ENCODE assay signal across 14 cellular contexts in genomic region chr12:50387487-50387886, GRCh38. TPM values are rescaled to one million over a fixed set of nuclear protein-coding genes. Genes with fewer than 3 reads are reported as not detected.
DNase-seq lines count a peak whose midpoint lies in the region; ATAC-seq and TF ChIP-seq lines count a peak whose summit lies in the region.
"Had no signal": no experiment of that assay in that cellular context is flagged by ENCODE, and none has a peak within 500 bp of the region (broad histone marks: within the 10 kb centered on the region; RNA-seq: fewer than 3 reads in every experiment).

No MANE protein-coding gene starts in this region.

- peaks cover 25% of the 10 kb centered on the region for H3K4me1 Mint-ChIP-seq in chondrocyte (ENCODE audit: low read depth)
- no peaks in the 10 kb centered on the region for H3K4me1 Mint-ChIP-seq in natural killer cell treated with Interleukin-12 subunit alpha and Interleukin-12 subunit beta and Interleukin-15 and Interleukin-18, amount 100 ng/mL, for 72 hours (ENCODE audit: low read depth in 2 of 2)
- H3K4me1 Mint-ChIP-seq: CD8-positive, alpha-beta memory T cell; central memory CD8-positive, alpha-beta T cell had no signal

- TF ChIP-seq POLR2A in IMR-90 (IDR thresholded peaks at IDR 0.05; ENCODE audit: low read depth, low read length) = no peak

- H3K4me3 ChIP-seq in IMR-90 (ENCODE audit: insufficient read depth, low read depth, low read length) (no peak overlapping the region), mesendoderm (ENCODE audit: low read length) (no peak overlapping the region)
- H3K4me3 ChIP-seq: lower lobe of right lung had no signal

- POLR2A ChIA-PET in IMR-90 (lab: Charles Lee; ENCODE audit: unreplicated experiment) = no interaction called here

- no TSS peak for BruUV-seq in IMR-90 (replicated peaks; lab: Mats Ljungman, UMichigan)

- H3K27me3 Mint-ChIP-seq in chondrocyte (ENCODE audit: low read depth) = no peaks in the 10 kb centered on the region
- H3K27me3 Mint-ChIP-seq in natural killer cell treated with Interleukin-12 subunit alpha and Interleukin-12 subunit beta and Interleukin-15 and Interleukin-18, amount 100 ng/mL, for 72 hours = no peaks in the 10 kb centered on the region
- H3K27me3 Mint-ChIP-seq: CD8-positive, alpha-beta memory T cell; central memory CD8-positive, alpha-beta T cell had no signal

- no peak overlapping the region for H2AK9ac ChIP-seq in IMR-90 (replicated peaks; ENCODE audit: low read depth, low read length, poor library complexity)

- peaks cover 6% of the 10 kb centered on the region; the same call in 1 of the 2 replicates for H3K9me1 ChIP-seq in IMR-90 (ENCODE audit: insufficient read depth, low read length)

- H3K36me3 Mint-ChIP-seq in chondrocyte (ENCODE audit: low read depth) = no peaks in the 10 kb centered on the region
- H3K36me3 Mint-ChIP-seq in natural killer cell treated with Interleukin-12 subunit alpha and Interleukin-12 subunit beta and Interleukin-15 and Interleukin-18, amount 100 ng/mL, for 72 hours = no peaks in the 10 kb centered on the region
- H3K36me3 Mint-ChIP-seq: CD8-positive, alpha-beta memory T cell had no signal

- H2AFZ ChIP-seq in IMR-90 (replicated peaks; ENCODE audit: low read length, poor library complexity) = peak overlapping the region; percentile 28

- peaks cover 2% of the 10 kb centered on the region for H3K9me3 Mint-ChIP-seq in chondrocyte (ENCODE audit: low read depth)
- no peaks in the 10 kb centered on the region for H3K9me3 Mint-ChIP-seq in natural killer cell treated with Interleukin-12 subunit alpha and Interleukin-12 subunit beta and Interleukin-15 and Interleukin-18, amount 100 ng/mL, for 72 hours
- H3K9me3 Mint-ChIP-seq: CD8-positive, alpha-beta memory T cell; central memory CD8-positive, alpha-beta T cell had no signal

- H3K23ac ChIP-seq in IMR-90 (ENCODE audit: low read depth, low read length) (no peak overlapping the region), mesendoderm (ENCODE audit: low read length) (no peak overlapping the region)

- no peak overlapping the region for H4K91ac ChIP-seq in IMR-90 (ENCODE audit: insufficient read depth, low read depth, low read length)

- H4K20me1 ChIP-seq in IMR-90 (ENCODE audit: insufficient read depth, low read length) = no peaks in the 10 kb centered on the region

- H2AK5ac ChIP-seq in IMR-90 (ENCODE audit: low read depth, low read length) (no peak overlapping the region), mesendoderm (ENCODE audit: low read length) (no peak overlapping the region)

- no peak for TF ChIP-seq RAD21 in IMR-90 (IDR thresholded peaks at IDR 0.05; ENCODE audit: low read length)

- H3K4me2 ChIP-seq in IMR-90 (ENCODE audit: low read depth, low read length) (peak overlapping the region; percentile 69), mesendoderm (ENCODE audit: low read length) (no peak overlapping the region)

- no peak overlapping the region for H3K9ac ChIP-seq in IMR-90 (ENCODE audit: low read depth, low read length)
- no peak overlapping the region for H3K9ac ChIP-seq in mesendoderm (ENCODE audit: low read length)

- H3K27ac Mint-ChIP-seq in chondrocyte (ENCODE audit: unreplicated experiment) = no peak overlapping the region
- no peak overlapping the region for H3K27ac Mint-ChIP-seq in natural killer cell treated with Interleukin-12 subunit alpha and Interleukin-12 subunit beta and Interleukin-15 and Interleukin-18, amount 100 ng/mL, for 72 hours
- H3K27ac Mint-ChIP-seq: CD8-positive, alpha-beta memory T cell had no signal

- H2BK5ac ChIP-seq in IMR-90 (ENCODE audit: low read depth, low read length, poor library complexity, severe bottlenecking) (no peak overlapping the region), mesendoderm (ENCODE audit: low read length) (no peak overlapping the region)

- TF ChIP-seq CTCF in IMR-90 (conservative IDR thresholded peaks at IDR 0.05; ENCODE audit: low read depth, low read length) (no peak), chondrocyte (IDR thresholded peaks at IDR 0.05) (no peak)

- H2BK120ac ChIP-seq in IMR-90 (ENCODE audit: low read depth, low read length) = peak overlapping the region; percentile 50; the same call in 1 of the 2 replicates
- H2BK120ac ChIP-seq in mesendoderm (ENCODE audit: low read depth, low read length) = no peak overlapping the region

- H3K36me3 ChIP-seq in IMR-90 (ENCODE audit: control insufficient read depth, insufficient read depth, low read length) = no peaks in the 10 kb centered on the region
- H3K36me3 ChIP-seq in mesendoderm (ENCODE audit: control insufficient read depth, insufficient read depth, low read length) = no peaks in the 10 kb centered on the region
- H3K36me3 ChIP-seq: lower lobe of right lung had no signal

- dilution Hi-C loops in IMR-90 (cut with HindIII; ENCODE audit: low sequenced_read_pairs, unreplicated experiment) = no loop called here

- WGBS in IMR-90 (ENCODE audit: extremely low coverage in 2 of 2, insufficient read length in 1 of 2), 2 experiments = no CpG with 5 or more reads among the region's 5 CpGs
- WGBS in mesendoderm (ENCODE audit: extremely low coverage, insufficient coverage, low lambda C conversion rate) = no CpG with 5 or more reads among the region's 5 CpGs

- in situ Hi-C loops in IMR-90 (cut with MboI; ENCODE audit: low sequenced_read_pairs) = no loop called here

- H3K4ac ChIP-seq in IMR-90 (ENCODE audit: low read depth, low read length) (no peak overlapping the region), mesendoderm (ENCODE audit: low read depth, low read length) (no peak overlapping the region)

- no peak overlapping the region; the same call in 2 of the 3 replicates for H2BK15ac ChIP-seq in IMR-90 (ENCODE audit: low read depth, low read length)
- H2BK15ac ChIP-seq in mesendoderm (replicated peaks; ENCODE audit: low read depth) = no peak overlapping the region

- intact Hi-C loops in IMR-90 (cut with micrococcal nuclease) = no loop called here

- peak overlapping the region; percentile 66; the same call in 1 of the 2 replicates for H3K14ac ChIP-seq in IMR-90 (replicated peaks; ENCODE audit: low read depth, low read length)

- peak overlapping the region in 1 of 2 experiments; percentile 3; a peak in 1 of 4 replicates for H4K8ac ChIP-seq in IMR-90 (ENCODE audit: low read depth in 2 of 2, low read length in 2 of 2)
- H4K8ac ChIP-seq in mesendoderm (ENCODE audit: low read depth, low read length) = no peak overlapping the region

- CTCF ChIA-PET in IMR-90 (lab: Yijun Ruan, JAX) = interaction anchor here (0.6 kb wide), 1 partner anchor 247 kb away, joined by 6 read pairs; no protein-coding TSS in a partner anchor

- no peak overlapping the region for H2BK20ac ChIP-seq in IMR-90 (ENCODE audit: low read depth, low read length)

- H3K56ac ChIP-seq in IMR-90 (ENCODE audit: extremely low read depth, insufficient read depth, low read length) (no peak overlapping the region), mesendoderm (ENCODE audit: low read length) (peak overlapping the region; percentile 30)

- H3K79me1 ChIP-seq in IMR-90 (ENCODE audit: low read depth in 1 of 2, low read length in 2 of 2) = no peaks in the 10 kb centered on the region
- H3K79me1 ChIP-seq in mesendoderm (ENCODE audit: low read length) = no peaks in the 10 kb centered on the region

- ATAC-seq in IMR-90 (ENCODE audit: low read depth) (peak; percentile 57), GM21576 (IDR thresholded peaks at IDR 0.05; ENCODE audit: unreplicated experiment) (no peak)
- ATAC-seq in natural killer cell treated with Interleukin-12 subunit alpha and Interleukin-12 subunit beta and Interleukin-15 and Interleukin-18, amount 100 ng/mL, for 72 hours = no peak
- ATAC-seq: lower lobe of right lung had no signal

- H3K4me3 Mint-ChIP-seq in chondrocyte (ENCODE audit: unreplicated experiment) = no peak overlapping the region
- H3K4me3 Mint-ChIP-seq in natural killer cell treated with Interleukin-12 subunit alpha and Interleukin-12 subunit beta and Interleukin-15 and Interleukin-18, amount 100 ng/mL, for 72 hours = no peak overlapping the region
- H3K4me3 Mint-ChIP-seq: CD8-positive, alpha-beta memory T cell; central memory CD8-positive, alpha-beta T cell had no signal

- no peaks in the 10 kb centered on the region for H3K9me3 ChIP-seq in IMR-90 (ENCODE audit: control insufficient read depth, insufficient read depth, low read length)
- H3K9me3 ChIP-seq: lower lobe of right lung had no signal

- H3K18ac ChIP-seq in IMR-90 (ENCODE audit: low read depth, low read length) = no peak overlapping the region
- H3K18ac ChIP-seq in mesendoderm (ENCODE audit: low read length) = no peak overlapping the region

- no peaks in the 10 kb centered on the region for H3K79me2 ChIP-seq in mesendoderm (ENCODE audit: control insufficient read depth, insufficient read depth, low read length)

- H4K5ac ChIP-seq in IMR-90 (ENCODE audit: low read depth, low read length) (no peak overlapping the region), mesendoderm (ENCODE audit: low read length) (no peak overlapping the region)

- H3K4me1 ChIP-seq in IMR-90 (ENCODE audit: control insufficient read depth, insufficient read depth, low read length) = peaks cover 9% of the 10 kb centered on the region
- no peaks in the 10 kb centered on the region for H3K4me1 ChIP-seq in mesendoderm (ENCODE audit: control insufficient read depth, low read depth, low read length)
- H3K4me1 ChIP-seq: lower lobe of right lung had no signal

- peak; percentile 33 for DNase-seq in DMS53 (lab: John Stamatoyannopoulos, UW)
- no peak for DNase-seq in IMR-90
- DNase-seq in amniotic epithelial cell (ENCODE audit: low read depth) = peak; percentile 52
- no peak for DNase-seq in mesendoderm
- DNase-seq in pons (ENCODE audit: low spot score) = no peak
- no peak for DNase-seq in chondrocyte (ENCODE audit: low spot score)
- DNase-seq in natural killer cell treated with Interleukin-12 subunit alpha and Interleukin-12 subunit beta and Interleukin-15 and Interleukin-18, amount 100 ng/mL, for 72 hours (ENCODE audit: low spot score) = no peak
- DNase-seq: CD8-positive, alpha-beta memory T cell; lower lobe of right lung; NCI-H1930; SHP77 treated with DMSO at 0.1 percent for 48 hours had no signal

- no peak overlapping the region for H3K27ac ChIP-seq in IMR-90 (ENCODE audit: insufficient read depth, low read length)
- no peak overlapping the region for H3K27ac ChIP-seq in mesendoderm (ENCODE audit: low read depth, low read length)
- H3K27ac ChIP-seq: lower lobe of right lung had no signal

- H3K27me3 ChIP-seq in IMR-90 (ENCODE audit: control insufficient read depth, insufficient read depth, low read length) = no peaks in the 10 kb centered on the region
- no peaks in the 10 kb centered on the region for H3K27me3 ChIP-seq in mesendoderm (ENCODE audit: insufficient read depth, low read length, poor library complexity)

RNA-seq across cellular contexts. Expression of gene FAM186A, which starts 8.9 kb away (rescaled TPM):
- total RNA-seq in IMR-90 (2012; rRNA removed) (not detected in 2 replicates), chondrocyte (not detected in 3 replicates)
- not detected in 2 replicates for polyA plus RNA-seq in IMR-90 (2012; rRNA removed)
- not detected in 2 replicates for polyA plus RNA-seq in IMR-90 (2012; cell fraction: cytosol; rRNA removed)
- not detected in 2 replicates for polyA plus RNA-seq in IMR-90 (2012; cell fraction: nucleus; rRNA removed; ENCODE audit: low replicate concordance)
- not detected for polyA plus RNA-seq in mesendoderm (2013, experiment 1 of 2)
- polyA plus RNA-seq in mesendoderm (2013, experiment 2 of 2) = not detected
- total RNA-seq in natural killer cell treated with Interleukin-12 subunit alpha and Interleukin-12 subunit beta and Interleukin-15 and Interleukin-18, amount 100 ng/mL, for 72 hours = not detected
- total RNA-seq: CD8-positive, alpha-beta memory T cell; frontal cortex; lower lobe of right lung had no signal
- polyA plus RNA-seq: CD8-positive, alpha-beta memory T cell had no signal

RNA-seq across cellular contexts. Expression of gene LARP4, which starts 13.2 kb away (rescaled TPM):
- total RNA-seq in IMR-90 (2012; rRNA removed) = 41.7 and 42.5 TPM in 2 replicates
- 8.9 and 11.3 TPM in 2 replicates for polyA plus RNA-seq in IMR-90 (2012; rRNA removed)
- polyA plus RNA-seq in IMR-90 (2012; cell fraction: cytosol; rRNA removed) = 2.5 and 3.1 TPM in 2 replicates
- 1.9 and 13.0 TPM in 2 replicates for polyA plus RNA-seq in IMR-90 (2012; cell fraction: nucleus; rRNA removed; ENCODE audit: low replicate concordance)
- 49.6 TPM for polyA plus RNA-seq in mesendoderm (2013, experiment 1 of 2)
- polyA plus RNA-seq in mesendoderm (2013, experiment 2 of 2) = 50.1 TPM
- total RNA-seq in chondrocyte = 38.9 to 40.4 TPM (median 39.2 TPM) in 3 replicates
- 10 to 100 TPM; 68.5 to 79.0 TPM for total RNA-seq in natural killer cell treated with Interleukin-12 subunit alpha and Interleukin-12 subunit beta and Interleukin-15 and Interleukin-18, amount 100 ng/mL, for 72 hours

Comparison
In these comparisons a context has a peak if more than half of its experiments do, and no peak if none do; other contexts are left out.
1. DNase-seq: peak in DMS53 (single experiment) and amniotic epithelial cell (single experiment); none in IMR-90 (single experiment), mesendoderm (single experiment), pons (single experiment), chondrocyte (single experiment) and natural killer cell treated with Interleukin-12 subunit alpha and Interleukin-12 subunit beta and Interleukin-15 and Interleukin-18, amount 100 ng/mL, for 72 hours (single experiment).